In the genomic region with DNA sequence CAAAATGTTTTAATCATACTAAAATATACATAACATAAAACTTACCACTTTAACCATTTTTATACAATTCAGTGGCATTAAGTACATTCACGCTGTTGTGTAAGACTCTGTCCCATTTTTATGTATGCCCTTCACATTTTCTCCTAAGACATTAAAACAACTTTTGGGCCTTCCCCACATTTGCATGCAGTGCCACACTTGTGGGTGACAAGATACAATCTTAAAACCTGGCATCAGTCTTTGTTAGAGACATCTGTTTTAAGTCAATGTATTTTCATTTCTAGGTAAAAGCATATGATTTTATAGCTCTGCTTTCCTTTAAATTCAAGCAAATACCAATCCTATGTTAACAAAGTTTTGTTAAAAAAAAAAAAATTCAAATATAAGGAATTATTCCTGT, we compare ENCODE assay signal across 30 cellular contexts.
"Had no signal": no experiment of that assay in that cellular context is flagged by ENCODE, and none has a peak within 500 bp of the region (broad histone marks: within the 10 kb centered on the region; RNA-seq: fewer than 3 reads in every experiment).

No MANE protein-coding gene starts in this region.

- H3K36me3 ChIP-seq: adrenal gland, esophagus muscularis mucosa, gastrocnemius medialis, heart left ventricle had no signal

- H3K9me3 ChIP-seq: adrenal gland, body of pancreas, esophagus muscularis mucosa, gastrocnemius medialis, heart left ventricle had no signal

- H3K4me1 ChIP-seq: foreskin keratinocyte had no signal

- ATAC-seq: activated CD4-positive, alpha-beta T cell treated with anti-CD3 and anti-CD28 coated beads for 36 hours; activated CD8-positive, alpha-beta memory T cell treated with anti-CD3 and anti-CD28 coated beads, Interleukin-2, amount 10 ng/mL, durations not matched to agents 7 days and 5 days; activated CD8-positive, alpha-beta T cell treated with anti-CD3 and anti-CD28 coated beads, Interleukin-2, amount 10 ng/mL, durations not matched to agents 7 days and 5 days; activated naive CD8-positive, alpha-beta T cell treated with anti-CD3 and anti-CD28 coated beads, Interleukin-2, amount 50 U/mL, for 24 hours; body of pancreas; effector memory CD8-positive, alpha-beta T cell; foreskin keratinocyte; gastrocnemius medialis; heart left ventricle had no signal

- H3K4me3 ChIP-seq: adrenal gland, body of pancreas, esophagus muscularis mucosa, gastrocnemius medialis, heart left ventricle had no signal

- DNase-seq: activated CD4-positive, alpha-beta memory T cell treated with anti-CD3 and anti-CD28 coated beads for 36 hours; activated CD4-positive, alpha-beta T cell treated with anti-CD3 and anti-CD28 coated beads for 36 hours; activated CD4-positive, alpha-beta T cell treated with anti-CD3 and anti-CD28 coated beads, Interleukin-2, amount 10 ng/mL, durations not matched to agents 24 days and 14 days; activated CD4-positive, CD25-positive, alpha-beta regulatory T cell; activated CD4-positive, CD25-positive, alpha-beta regulatory T cell treated with anti-CD3 and anti-CD28 coated beads, Interleukin-2, amount 50 U/mL, for 72 hours; activated CD8-positive, alpha-beta memory T cell treated with anti-CD3 and anti-CD28 coated beads, Interleukin-2, amount 10 ng/mL, durations not matched to agents 7 days and 5 days; activated CD8-positive, alpha-beta memory T cell treated with anti-CD3 and anti-CD28 coated beads, Interleukin-2, amount 50 U/mL, for 4 hours; activated CD8-positive, alpha-beta T cell treated with anti-CD3 and anti-CD28 coated beads, Interleukin-2, amount 10 ng/mL, durations not matched to agents 7 days and 5 days; activated effector memory CD4-positive, alpha-beta T cell treated with anti-CD3 and anti-CD28 coated beads, Interleukin-2, amount 50 U/mL, for 16 hours; activated naive CD4-positive, alpha-beta T cell treated with anti-CD3 and anti-CD28 coated beads for 36 hours; activated naive CD8-positive, alpha-beta T cell treated with anti-CD3 and anti-CD28 coated beads for 36 hours; activated naive CD8-positive, alpha-beta T cell treated with anti-CD3 and anti-CD28 coated beads, Interleukin-2, amount 50 U/mL, for 24 hours; activated T-cell treated with anti-CD3 and anti-CD28 coated beads, Interleukin-2, amount 50 U/mL, for 1 hour; activated T-cell treated with anti-CD3 and anti-CD28 coated beads, Interleukin-2, amount 50 U/mL, for 48 hours; adrenal gland; amygdala; aorta; body of pancreas; caudate nucleus; cortex of kidney; dermis blood vessel endothelial cell; effector CD4-positive, alpha-beta T cell; effector memory CD8-positive, alpha-beta T cell; erythroblast; foreskin keratinocyte; gastrocnemius medialis; glutamatergic neuron; heart left ventricle; T-helper 2 cell had no signal

- H3K27ac ChIP-seq: adrenal gland, body of pancreas, esophagus muscularis mucosa, foreskin keratinocyte, gastrocnemius medialis, heart left ventricle had no signal

- H3K27me3 ChIP-seq: adrenal gland, body of pancreas, esophagus muscularis mucosa, foreskin keratinocyte, gastrocnemius medialis, heart left ventricle had no signal
